Comparison of ENCODE assay signal across 18 cellular contexts in genomic region chr2:69041214-69041613, GRCh38. TPM values are rescaled to one million over a fixed set of nuclear protein-coding genes. Genes with fewer than 3 reads are reported as not detected.
"Had no signal": no experiment of that assay in that cellular context is flagged by ENCODE, and none has a peak within 500 bp of the region (broad histone marks: within the 10 kb centered on the region; RNA-seq: fewer than 3 reads in every experiment).

No MANE protein-coding gene starts in this region.

- H3K9me3 ChIP-seq: neutrophil, ovary, prostate gland, transverse colon had no signal

- H3K4me3 ChIP-seq: hepatocyte, ovary, prostate gland, skin epidermis, transverse colon had no signal

- H3K4me2 ChIP-seq: hepatocyte had no signal

- H3K4me1 ChIP-seq: prostate gland had no signal

- H2AFZ ChIP-seq: hepatocyte had no signal

- DNase-seq: activated CD4-positive, CD25-positive, alpha-beta regulatory T cell treated with anti-CD3 and anti-CD28 coated beads, Interleukin-2, amount 50 U/mL, for 72 hours; activated naive CD4-positive, alpha-beta T cell; activated T-cell treated with anti-CD3 and anti-CD28 coated beads, Interleukin-2, amount 50 U/mL, for 1 hour; effector CD8-positive, alpha-beta T cell; erythroblast; ovary; stimulated activated CD4-positive, alpha-beta T cell treated with anti-CD3 and anti-CD28 coated beads, Interleukin-1b, Interleukin-23, amount 100 ng/mL, for 48 hours; substantia nigra; T-helper 1 cell; transverse colon; WERI-Rb-1 had no signal

- H3K27me3 ChIP-seq: hepatocyte, ovary, transverse colon had no signal

- H3K36me3 ChIP-seq: neutrophil, ovary, prostate gland, transverse colon had no signal

- H3K27ac ChIP-seq: hepatocyte, neutrophil, ovary, prostate gland, transverse colon, WERI-Rb-1 had no signal

- FAIRE-seq: TTC549, urothelium cell line had no signal

RNA-seq across cellular contexts. Expression of gene ANTXR1, which starts 28.2 kb away (rescaled TPM):
- total RNA-seq: activated T-helper 2 cell treated with anti-CD3 and anti-CD28 coated beads, Interferon-gamma antibody, Interleukin-2, Interleukin-4, amounts not matched to agents 10 μg/mL and 5 μg/mL and 100 μg/mL, durations not matched to agents 14 hours and 24 hours and 36 hours had no signal
